Comparison of ENCODE assay signal across 37 cellular contexts in genomic region chr5:42392917-42393316, GRCh38. TPM values are rescaled to one million over a fixed set of nuclear protein-coding genes. Genes with fewer than 3 reads are reported as not detected.
"Had no signal": no experiment of that assay in that cellular context is flagged by ENCODE, and none has a peak within 500 bp of the region (broad histone marks: within the 10 kb centered on the region; RNA-seq: fewer than 3 reads in every experiment).

No MANE protein-coding gene starts in this region.

- H3K27me3 ChIP-seq: adrenal gland, body of pancreas, brain microvascular endothelial cell, breast epithelium had no signal

- H3K9me3 Mint-ChIP-seq: T-helper 1 cell treated with Interleukin-12 subunit alpha and Interleukin-12 subunit beta and Interleukin-4 antibody, amounts not matched to agents 30 μg/mL and 1 μg/mL, for 36 hours had no signal

- H3K9me3 ChIP-seq: adrenal gland had no signal

- H3K27ac ChIP-seq: adrenal gland, body of pancreas, brain microvascular endothelial cell, breast epithelium, VCaP had no signal

- ATAC-seq: activated CD8-positive, alpha-beta T cell treated with anti-CD3 and anti-CD28 coated beads for 36 hours; activated naive CD4-positive, alpha-beta T cell treated with anti-CD3 and anti-CD28 coated beads, Interleukin-2, amount 50 U/mL, for 72 hours; activated T-cell treated with anti-CD3 and anti-CD28 coated beads, Interleukin-2, amount 50 U/mL, for 4 hours; activated T-cell treated with anti-CD3 and anti-CD28 coated beads, Interleukin-2, amount 50 U/mL, for 72 hours; activated T-helper 17 cell treated with anti-CD3 and anti-CD28 coated beads, Interleukin-2, amount 50 U/mL, for 72 hours; body of pancreas had no signal

- H3K27me3 Mint-ChIP-seq: activated B cell treated with CpG ODN at 0.5 μM for 24 hours; activated CD4-positive, alpha-beta memory T cell treated with anti-CD3 and anti-CD28 coated beads for 36 hours; activated CD8-positive, alpha-beta T cell treated with anti-CD3 and anti-CD28 coated beads for 36 hours; activated naive CD8-positive, alpha-beta T cell treated with anti-CD3 and anti-CD28 coated beads for 36 hours had no signal

- DNase-seq: activated B cell treated with CpG ODN at 0.5 μM for 24 hours; activated CD4-positive, alpha-beta memory T cell treated with anti-CD3 and anti-CD28 coated beads for 36 hours; activated CD4-positive, alpha-beta T cell treated with anti-CD3 and anti-CD28 coated beads for 48 hours; activated CD4-positive, alpha-beta T cell treated with anti-CD3 and anti-CD28 coated beads, Interleukin-2, amount 50 U/mL, for 1 hour; activated CD4-positive, alpha-beta T cell treated with anti-CD3 and anti-CD28 coated beads, Interleukin-2, amount 50 U/mL, for 4 hours; activated CD4-positive, CD25-positive, alpha-beta regulatory T cell treated with anti-CD3 and anti-CD28 coated beads, Interleukin-2, amount 50 U/mL, for 72 hours; activated CD8-positive, alpha-beta memory T cell treated with anti-CD3 and anti-CD28 coated beads, Interleukin-2, amount 50 U/mL, for 4 hours; activated CD8-positive, alpha-beta T cell treated with anti-CD3 and anti-CD28 coated beads for 36 hours; activated effector memory CD4-positive, alpha-beta T cell treated with anti-CD3 and anti-CD28 coated beads, Interleukin-2, amount 50 U/mL, for 16 hours; activated gamma-delta T cell treated with Interleukin-2 at 50 U/mL for 16 hours; activated naive CD4-positive, alpha-beta T cell; activated naive CD4-positive, alpha-beta T cell treated with anti-CD3 and anti-CD28 coated beads for 36 hours; activated naive CD4-positive, alpha-beta T cell treated with anti-CD3 and anti-CD28 coated beads, Interleukin-2, amount 50 U/mL, for 16 hours; activated naive CD8-positive, alpha-beta T cell treated with anti-CD3 and anti-CD28 coated beads for 36 hours; activated T-cell treated with anti-CD3 and anti-CD28 coated beads for 4 hours; activated T-cell treated with anti-CD3 and anti-CD28 coated beads, Interleukin-2, amount 50 U/mL, for 1 hour; activated T-cell treated with anti-CD3 and anti-CD28 coated beads, Interleukin-2, amount 50 U/mL, for 4 hours; activated T-cell treated with anti-CD3 and anti-CD28 coated beads, Interleukin-2, amount 50 U/mL, for 72 hours; adrenal gland; amniotic stem cell; aorta; body of pancreas; brain microvascular endothelial cell; central memory CD4-positive, alpha-beta T cell; T-helper 1 cell; T-helper 2 cell; T-helper 9 cell had no signal

- H3K36me3 ChIP-seq: adrenal gland, brain microvascular endothelial cell, breast epithelium had no signal

- H3K4me3 ChIP-seq: adrenal gland, body of pancreas, breast epithelium had no signal

- FAIRE-seq: astrocyte, TTC549 had no signal

- H3K27ac Mint-ChIP-seq: activated B cell treated with CpG ODN at 0.5 μM for 24 hours; activated CD4-positive, alpha-beta memory T cell treated with anti-CD3 and anti-CD28 coated beads for 36 hours; activated CD8-positive, alpha-beta T cell treated with anti-CD3 and anti-CD28 coated beads for 36 hours; activated naive CD4-positive, alpha-beta T cell treated with anti-CD3 and anti-CD28 coated beads for 36 hours; activated naive CD4-positive, alpha-beta T cell treated with anti-CD3 and anti-CD28 coated beads, Interleukin-2, amount 50 U/mL, for 72 hours; activated naive CD8-positive, alpha-beta T cell treated with anti-CD3 and anti-CD28 coated beads for 36 hours; activated T-cell treated with anti-CD3 and anti-CD28 coated beads, Interleukin-2, amount 50 U/mL, for 72 hours; activated T-helper 1 cell treated with anti-CD3 and anti-CD28 coated beads, Interleukin-12 subunit alpha, Interleukin-12 subunit beta, Interleukin-2, Interleukin-4 antibody, amounts not matched to agents 30 ng/mL and 10 ng/mL and 1 ng/mL, durations not matched to agents 14 hours and 24 hours and 36 hours; activated T-helper 17 cell treated with anti-CD3 and anti-CD28 coated beads, Interleukin-2, amount 50 U/mL, for 72 hours; T-helper 1 cell treated with Interleukin-12 subunit alpha and Interleukin-12 subunit beta and Interleukin-4 antibody, amounts not matched to agents 30 μg/mL and 1 μg/mL, for 36 hours; T-helper 2 cell treated with Interferon-gamma antibody and Interleukin-4, amounts not matched to agents 5 μg/mL and 100 μg/mL, for 36 hours had no signal

- H3K36me3 Mint-ChIP-seq: activated CD4-positive, alpha-beta memory T cell treated with anti-CD3 and anti-CD28 coated beads for 36 hours; activated naive CD8-positive, alpha-beta T cell treated with anti-CD3 and anti-CD28 coated beads for 36 hours had no signal

- H3K4me3 Mint-ChIP-seq: activated B cell treated with CpG ODN at 0.5 μM for 24 hours; activated CD4-positive, alpha-beta memory T cell treated with anti-CD3 and anti-CD28 coated beads for 36 hours; activated CD8-positive, alpha-beta T cell treated with anti-CD3 and anti-CD28 coated beads for 36 hours; activated naive CD4-positive, alpha-beta T cell treated with anti-CD3 and anti-CD28 coated beads for 36 hours; activated naive CD8-positive, alpha-beta T cell treated with anti-CD3 and anti-CD28 coated beads for 36 hours; activated T-cell treated with anti-CD3 and anti-CD28 coated beads, Interleukin-2, amount 50 U/mL, for 4 hours; activated T-cell treated with anti-CD3 and anti-CD28 coated beads, Interleukin-2, amount 50 U/mL, for 72 hours; activated T-helper 1 cell treated with anti-CD3 and anti-CD28 coated beads, Interleukin-12 subunit alpha, Interleukin-12 subunit beta, Interleukin-2, Interleukin-4 antibody, amounts not matched to agents 30 ng/mL and 10 ng/mL and 1 ng/mL, durations not matched to agents 14 hours and 24 hours and 36 hours; activated T-helper 17 cell treated with anti-CD3 and anti-CD28 coated beads, Interleukin-2, amount 50 U/mL, for 72 hours; T-helper 1 cell treated with Interleukin-12 subunit alpha and Interleukin-12 subunit beta and Interleukin-4 antibody, amounts not matched to agents 30 μg/mL and 1 μg/mL, for 36 hours; T-helper 2 cell treated with Interferon-gamma antibody and Interleukin-4, amounts not matched to agents 5 μg/mL and 100 μg/mL, for 36 hours had no signal

- H3K4me1 Mint-ChIP-seq: activated B cell treated with CpG ODN at 0.5 μM for 24 hours; activated naive CD8-positive, alpha-beta T cell treated with anti-CD3 and anti-CD28 coated beads for 36 hours; activated T-helper 17 cell treated with anti-CD3 and anti-CD28 coated beads, Interleukin-2, amount 50 U/mL, for 72 hours had no signal

- H3K4me1 ChIP-seq: adrenal gland, body of pancreas, breast epithelium had no signal

RNA-seq across cellular contexts. Expression of gene GHR, which starts 30.3 kb away (rescaled TPM):
- total RNA-seq: activated B cell treated with CpG ODN at 0.5 μM for 24 hours; activated CD4-positive, alpha-beta memory T cell treated with anti-CD3 and anti-CD28 coated beads for 36 hours; activated CD8-positive, alpha-beta memory T cell treated with anti-CD3 and anti-CD28 coated beads for 36 hours; activated CD8-positive, alpha-beta T cell treated with anti-CD3 and anti-CD28 coated beads for 36 hours; activated naive CD4-positive, alpha-beta T cell treated with anti-CD3 and anti-CD28 coated beads for 36 hours; activated naive CD4-positive, alpha-beta T cell treated with anti-CD3 and anti-CD28 coated beads, Interleukin-2, amount 50 U/mL, for 72 hours; activated naive CD8-positive, alpha-beta T cell treated with anti-CD3 and anti-CD28 coated beads for 36 hours; activated T-cell treated with anti-CD3 and anti-CD28 coated beads, Interleukin-2, amount 50 U/mL, for 72 hours; activated T-helper 1 cell treated with anti-CD3 and anti-CD28 coated beads, Interleukin-12 subunit alpha, Interleukin-12 subunit beta, Interleukin-2, Interleukin-4 antibody, amounts not matched to agents 30 ng/mL and 10 ng/mL and 1 ng/mL, durations not matched to agents 14 hours and 24 hours and 36 hours; activated T-helper 17 cell treated with anti-CD3 and anti-CD28 coated beads, Interleukin-2, amount 50 U/mL, for 72 hours had no signal
